In the genomic region with DNA sequence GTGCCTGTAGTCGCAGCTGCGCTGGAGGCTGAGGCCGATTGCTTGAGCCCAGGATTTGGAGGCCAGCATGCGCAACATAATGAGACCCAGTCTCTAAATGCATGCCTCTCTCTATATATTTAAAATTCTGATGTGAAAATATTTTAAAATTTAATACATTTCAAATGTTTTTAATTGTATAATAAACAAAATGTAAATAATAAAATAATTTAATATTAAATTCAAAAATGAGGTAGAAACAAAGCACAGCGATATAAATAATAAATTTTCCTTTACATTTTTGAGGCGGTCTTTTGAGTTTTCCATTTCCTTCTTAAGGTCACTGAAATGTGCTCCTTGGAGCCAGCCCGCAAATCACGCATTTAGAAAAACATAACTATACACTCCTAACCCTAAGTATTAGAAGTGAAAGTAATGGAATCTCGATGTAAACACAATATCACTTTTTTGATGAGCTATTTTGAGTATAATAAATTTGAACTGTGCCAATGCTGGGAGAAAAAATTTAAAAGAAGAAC, we compare ENCODE assay signal across 8 cellular contexts. TPM values are rescaled to one million over a fixed set of nuclear protein-coding genes. Genes with fewer than 3 reads are reported as not detected.
DNase-seq lines count a peak whose midpoint lies in the region; ATAC-seq and TF ChIP-seq lines count a peak whose summit lies in the region.

No MANE protein-coding gene starts in this region.

- H3K27ac ChIP-seq in colonic mucosa: no peak overlapping the region

- H3K9me3 Mint-ChIP-seq in neural crest cell: no peaks in the 10 kb centered on the region

- CTCF ChIA-PET in GM10248 (lab: Yijun Ruan, JAX): interaction anchor here (1.0 kb wide), 2 partner anchors 9 to 10 kb away, joined by 3 to 5 read pairs; no protein-coding TSS in a partner anchor

- intact Hi-C loops in colonic mucosa (cut with DNase I): loop anchor here (10.0 kb wide), 1 partner anchor 123 kb away; no protein-coding TSS in a partner anchor

- peak; percentile 11 for DNase-seq in AG20443 (ENCODE audit: low spot score)
- DNase-seq in colonic mucosa: no peak
- DNase-seq in neural crest cell (ENCODE audit: low read depth, low spot score): no peak
- no peak for DNase-seq in GM10248 (ENCODE audit: extremely low spot score)
- DNase-seq in NCI-H1694 (lab: John Stamatoyannopoulos, UW): no peak
- no peak for DNase-seq in NCI-H1092 treated with DMSO at 0.1 percent for 48 hours (lab: John Stamatoyannopoulos, UW)

- H3K36me3 Mint-ChIP-seq in neural crest cell (ENCODE audit: low read depth): peaks cover 4% of the 10 kb centered on the region

- peak overlapping the region; percentile 99 for H3K4me3 Mint-ChIP-seq in neural crest cell

- H3K27ac Mint-ChIP-seq in neural crest cell (ENCODE audit: unreplicated experiment): peak overlapping the region; percentile 99

- no peaks in the 10 kb centered on the region for H3K4me1 ChIP-seq in colonic mucosa

- H3K27me3 Mint-ChIP-seq in neural crest cell (ENCODE audit: low read depth): no peaks in the 10 kb centered on the region

- peak overlapping the region; percentile 81 for H3K4me3 ChIP-seq in colonic mucosa

- POLR2A ChIA-PET in GM10248 (lab: Yijun Ruan, JAX): interaction anchor here (0.6 to 0.7 kb wide), 2 partner anchors 901 to 1536 kb away, joined by 3 to 9 read pairs; no protein-coding TSS in a partner anchor

- no peaks in the 10 kb centered on the region for H3K27me3 ChIP-seq in colonic mucosa

- TF ChIP-seq CTCF in colonic mucosa (IDR thresholded peaks at IDR 0.05): no peak
- TF ChIP-seq CTCF in neural crest cell (conservative IDR thresholded peaks at IDR 0.05): peak; percentile 28
- no peak for TF ChIP-seq CTCF in GM10248 (IDR thresholded peaks at IDR 0.05; ENCODE audit: control extremely low read depth, extremely low read depth, low read depth, missing control alignments)

- peak; percentile 9 for ATAC-seq in GM21367 (IDR thresholded peaks at IDR 0.05; ENCODE audit: unreplicated experiment)
- ATAC-seq in HG03565 (IDR thresholded peaks at IDR 0.05; ENCODE audit: unreplicated experiment): peak; percentile 3

- no peaks in the 10 kb centered on the region for H3K9me3 ChIP-seq in colonic mucosa

- no peaks in the 10 kb centered on the region for H3K36me3 ChIP-seq in colonic mucosa

- peak overlapping the region in 1 of 2 donors; percentile 26 for H3K9ac ChIP-seq in colonic mucosa (ENCODE audit: low read depth in 2 of 2, low read length in 2 of 2)

- H3K4me1 Mint-ChIP-seq in neural crest cell: peaks cover 36% of the 10 kb centered on the region

RNA-seq across cellular contexts. Expression of a gene that starts 0.5 kb away (rescaled TPM):
- total RNA-seq in colonic mucosa: 10 to 100 TPM; 16.5 to 53.8 TPM
- 92.8 and 94.7 TPM in 2 replicates for total RNA-seq in neural crest cell
